Comparison of ENCODE assay signal across 1 cellular context in the genomic region with DNA sequence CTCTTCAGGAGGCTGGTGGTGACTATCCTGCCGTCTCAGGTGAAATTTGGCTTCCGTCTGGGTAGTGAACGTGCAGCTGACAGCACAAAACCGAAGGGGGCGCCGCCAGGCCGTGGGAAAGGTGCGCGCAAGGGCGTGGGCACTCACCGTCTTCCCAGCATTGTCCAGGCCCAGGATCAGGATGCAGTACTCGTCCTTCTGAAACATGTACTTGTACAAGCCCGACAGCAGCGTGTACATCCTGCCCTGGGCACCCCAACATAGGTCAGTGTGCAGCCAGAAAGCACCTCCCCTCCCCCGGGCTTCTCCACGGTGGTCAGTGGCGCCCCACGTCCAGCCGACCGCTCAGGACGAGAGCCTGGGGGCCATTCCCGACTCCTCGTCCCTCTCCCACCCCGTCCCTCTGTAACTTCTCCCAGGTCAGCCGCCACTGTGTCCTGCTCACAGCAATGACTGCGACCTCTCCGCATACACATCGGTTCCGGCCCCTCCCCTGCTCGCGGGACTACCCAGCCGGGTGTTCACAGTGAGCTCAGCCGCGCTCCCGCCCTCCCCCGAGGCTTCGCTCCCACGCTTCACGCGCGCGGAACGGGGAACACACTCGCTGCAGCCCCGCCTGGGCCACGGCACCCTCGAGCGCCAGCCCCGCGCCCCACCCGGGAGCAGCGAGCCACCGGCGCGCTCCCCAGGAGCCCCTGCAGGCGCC.
TF ChIP-seq lines count a peak whose summit lies in the region.

No MANE protein-coding gene starts in this region.

TF ChIP-seq in GM12878, 131 proteins besides CTCF, POLR2A, EP300 and RAD21 (continued from another document and continues in another):
- TF ChIP-seq TCF7 (IDR thresholded peaks at IDR 0.05; ENCODE audit: borderline replicate concordance) (no peak), RCOR1 (conservative IDR thresholded peaks at IDR 0.05; ENCODE audit: low read depth, low read length) (no peak), GABPA (IDR thresholded peaks at IDR 0.05; ENCODE audit: low read depth) (no peak), NFIC (IDR thresholded peaks at IDR 0.05; ENCODE audit: low read depth, low read length) (no peak), ATF7 (IDR thresholded peaks at IDR 0.05; ENCODE audit: low read depth) (no peak), BRCA1 (IDR thresholded peaks at IDR 0.05; ENCODE audit: low read depth, low read length) (no peak), RELA (IDR thresholded peaks at IDR 0.05; ENCODE audit: borderline replicate concordance, partially characterized antibody) (no peak), BMI1 (IDR thresholded peaks at IDR 0.05; ENCODE audit: borderline replicate concordance) (no peak), MYB (IDR thresholded peaks at IDR 0.05; ENCODE audit: borderline replicate concordance, low read depth, low read length) (no peak), MTA2 (IDR thresholded peaks at IDR 0.05; ENCODE audit: low read depth) (0 out of 2 replicates have a peak, but pooled peaks have one; percentile 21), GATAD2B (conservative IDR thresholded peaks at IDR 0.05; ENCODE audit: low read depth) (no peak), ZNF24 (IDR thresholded peaks at IDR 0.05) (no peak), ZNF622 (IDR thresholded peaks at IDR 0.05) (no peak), BCL11A (IDR thresholded peaks at IDR 0.05; ENCODE audit: low read depth, low read length) (no peak), CBX3 (IDR thresholded peaks at IDR 0.05; ENCODE audit: borderline replicate concordance, low read depth) (no peak), MTA3 (IDR thresholded peaks at IDR 0.05; ENCODE audit: borderline replicate concordance, low read length) (no peak), STAT3 (IDR thresholded peaks at IDR 0.05; ENCODE audit: low read depth, low read length) (no peak), ZZZ3 (IDR thresholded peaks at IDR 0.05; ENCODE audit: control insufficient read depth, insufficient read length, low read depth) (no peak), TBL1XR1 (IDR thresholded peaks at IDR 0.05; ENCODE audit: low read depth, low read length) (no peak), EZH2 (IDR thresholded peaks at IDR 0.05; ENCODE audit: borderline replicate concordance, control insufficient read depth, low read depth, low read length) (no peak), NFYA (IDR thresholded peaks at IDR 0.05; ENCODE audit: borderline replicate concordance, low read depth, low read length) (no peak), CHD1 (IDR thresholded peaks at IDR 0.05; ENCODE audit: low read depth, low read length) (no peak), POU2F2 (IDR thresholded peaks at IDR 0.05; ENCODE audit: borderline replicate concordance, low read depth, low read length) (no peak), ZNF207 (IDR thresholded peaks at IDR 0.05; ENCODE audit: borderline replicate concordance) (no peak), RAD51 (IDR thresholded peaks at IDR 0.05) (no peak), EED (IDR thresholded peaks at IDR 0.05; ENCODE audit: low read depth) (peak; percentile 68), PML (IDR thresholded peaks at IDR 0.05; ENCODE audit: low read length) (no peak), JUND (IDR thresholded peaks at IDR 0.05; ENCODE audit: low read depth, low read length) (no peak), PAX8 (IDR thresholded peaks at IDR 0.05) (no peak), SMARCA5 (IDR thresholded peaks at IDR 0.05) (peak; percentile 57; the same call in 1 of the 2 replicates), SUZ12 (IDR thresholded peaks at IDR 0.05; ENCODE audit: unreplicated experiment) (no peak), ZSCAN29 (IDR thresholded peaks at IDR 0.05) (no peak), NBN (IDR thresholded peaks at IDR 0.05) (no peak), FOXM1 (IDR thresholded peaks at IDR 0.05; ENCODE audit: low read depth, low read length) (no peak), SIN3A (IDR thresholded peaks at IDR 0.05; ENCODE audit: low read depth, low read length) (no peak), SPI1 (IDR thresholded peaks at IDR 0.05; ENCODE audit: borderline replicate concordance, insufficient read depth, low read depth, low read length) (no peak), HDGF (IDR thresholded peaks at IDR 0.05) (peak; percentile 66; the same call in 1 of the 2 replicates), KDM1A (IDR thresholded peaks at IDR 0.05; ENCODE audit: borderline replicate concordance) (no peak), HDAC2 (IDR thresholded peaks at IDR 0.05) (no peak), NRF1 (conservative IDR thresholded peaks at IDR 0.05; ENCODE audit: low read depth, low read length) (no peak), EGR1 (IDR thresholded peaks at IDR 0.05; ENCODE audit: borderline replicate concordance in 1 of 2, low read depth in 2 of 2, low read length in 2 of 2) (peak in 1 of 2 experiments; percentile 39; a peak in 1 of 3 replicates), SREBF1 (IDR thresholded peaks at IDR 0.05; ENCODE audit: low read length) (no peak), TCF12 (IDR thresholded peaks at IDR 0.05; ENCODE audit: low read depth, low read length) (no peak), SMAD1 (IDR thresholded peaks at IDR 0.05; ENCODE audit: low read depth, partially characterized antibody) (no peak)
- TF ChIP-seq, protein P1, sequence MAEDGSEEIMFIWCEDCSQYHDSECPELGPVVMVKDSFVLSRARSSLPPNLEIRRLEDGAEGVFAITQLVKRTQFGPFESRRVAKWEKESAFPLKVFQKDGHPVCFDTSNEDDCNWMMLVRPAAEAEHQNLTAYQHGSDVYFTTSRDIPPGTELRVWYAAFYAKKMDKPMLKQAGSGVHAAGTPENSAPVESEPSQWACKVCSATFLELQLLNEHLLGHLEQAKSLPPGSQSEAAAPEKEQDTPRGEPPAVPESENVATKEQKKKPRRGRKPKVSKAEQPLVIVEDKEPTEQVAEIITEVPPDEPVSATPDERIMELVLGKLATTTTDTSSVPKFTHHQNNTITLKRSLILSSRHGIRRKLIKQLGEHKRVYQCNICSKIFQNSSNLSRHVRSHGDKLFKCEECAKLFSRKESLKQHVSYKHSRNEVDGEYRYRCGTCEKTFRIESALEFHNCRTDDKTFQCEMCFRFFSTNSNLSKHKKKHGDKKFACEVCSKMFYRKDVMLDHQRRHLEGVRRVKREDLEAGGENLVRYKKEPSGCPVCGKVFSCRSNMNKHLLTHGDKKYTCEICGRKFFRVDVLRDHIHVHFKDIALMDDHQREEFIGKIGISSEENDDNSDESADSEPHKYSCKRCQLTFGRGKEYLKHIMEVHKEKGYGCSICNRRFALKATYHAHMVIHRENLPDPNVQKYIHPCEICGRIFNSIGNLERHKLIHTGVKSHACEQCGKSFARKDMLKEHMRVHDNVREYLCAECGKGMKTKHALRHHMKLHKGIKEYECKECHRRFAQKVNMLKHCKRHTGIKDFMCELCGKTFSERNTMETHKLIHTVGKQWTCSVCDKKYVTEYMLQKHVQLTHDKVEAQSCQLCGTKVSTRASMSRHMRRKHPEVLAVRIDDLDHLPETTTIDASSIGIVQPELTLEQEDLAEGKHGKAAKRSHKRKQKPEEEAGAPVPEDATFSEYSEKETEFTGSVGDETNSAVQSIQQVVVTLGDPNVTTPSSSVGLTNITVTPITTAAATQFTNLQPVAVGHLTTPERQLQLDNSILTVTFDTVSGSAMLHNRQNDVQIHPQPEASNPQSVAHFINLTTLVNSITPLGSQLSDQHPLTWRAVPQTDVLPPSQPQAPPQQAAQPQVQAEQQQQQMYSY (CRISPR knock-in tag; IDR thresholded peaks at IDR 0.05), result no peak
- TF ChIP-seq, protein P2, sequence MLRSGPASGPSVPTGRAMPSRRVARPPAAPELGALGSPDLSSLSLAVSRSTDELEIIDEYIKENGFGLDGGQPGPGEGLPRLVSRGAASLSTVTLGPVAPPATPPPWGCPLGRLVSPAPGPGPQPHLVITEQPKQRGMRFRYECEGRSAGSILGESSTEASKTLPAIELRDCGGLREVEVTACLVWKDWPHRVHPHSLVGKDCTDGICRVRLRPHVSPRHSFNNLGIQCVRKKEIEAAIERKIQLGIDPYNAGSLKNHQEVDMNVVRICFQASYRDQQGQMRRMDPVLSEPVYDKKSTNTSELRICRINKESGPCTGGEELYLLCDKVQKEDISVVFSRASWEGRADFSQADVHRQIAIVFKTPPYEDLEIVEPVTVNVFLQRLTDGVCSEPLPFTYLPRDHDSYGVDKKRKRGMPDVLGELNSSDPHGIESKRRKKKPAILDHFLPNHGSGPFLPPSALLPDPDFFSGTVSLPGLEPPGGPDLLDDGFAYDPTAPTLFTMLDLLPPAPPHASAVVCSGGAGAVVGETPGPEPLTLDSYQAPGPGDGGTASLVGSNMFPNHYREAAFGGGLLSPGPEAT (IDR thresholded peaks at IDR 0.05; ENCODE audit: low read depth), result 0 out of 2 replicates have a peak, but pooled peaks have one; percentile 40
- TF ChIP-seq, protein P3, sequence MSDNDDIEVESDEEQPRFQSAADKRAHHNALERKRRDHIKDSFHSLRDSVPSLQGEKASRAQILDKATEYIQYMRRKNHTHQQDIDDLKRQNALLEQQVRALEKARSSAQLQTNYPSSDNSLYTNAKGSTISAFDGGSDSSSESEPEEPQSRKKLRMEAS (IDR thresholded peaks at IDR 0.05; ENCODE audit: low read depth, low read length), result no peak
- TF ChIP-seq, protein P4, sequence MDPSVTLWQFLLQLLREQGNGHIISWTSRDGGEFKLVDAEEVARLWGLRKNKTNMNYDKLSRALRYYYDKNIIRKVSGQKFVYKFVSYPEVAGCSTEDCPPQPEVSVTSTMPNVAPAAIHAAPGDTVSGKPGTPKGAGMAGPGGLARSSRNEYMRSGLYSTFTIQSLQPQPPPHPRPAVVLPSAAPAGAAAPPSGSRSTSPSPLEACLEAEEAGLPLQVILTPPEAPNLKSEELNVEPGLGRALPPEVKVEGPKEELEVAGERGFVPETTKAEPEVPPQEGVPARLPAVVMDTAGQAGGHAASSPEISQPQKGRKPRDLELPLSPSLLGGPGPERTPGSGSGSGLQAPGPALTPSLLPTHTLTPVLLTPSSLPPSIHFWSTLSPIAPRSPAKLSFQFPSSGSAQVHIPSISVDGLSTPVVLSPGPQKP (IDR thresholded peaks at IDR 0.05; ENCODE audit: low read depth, low read length), result no peak
- TF ChIP-seq, protein P5, sequence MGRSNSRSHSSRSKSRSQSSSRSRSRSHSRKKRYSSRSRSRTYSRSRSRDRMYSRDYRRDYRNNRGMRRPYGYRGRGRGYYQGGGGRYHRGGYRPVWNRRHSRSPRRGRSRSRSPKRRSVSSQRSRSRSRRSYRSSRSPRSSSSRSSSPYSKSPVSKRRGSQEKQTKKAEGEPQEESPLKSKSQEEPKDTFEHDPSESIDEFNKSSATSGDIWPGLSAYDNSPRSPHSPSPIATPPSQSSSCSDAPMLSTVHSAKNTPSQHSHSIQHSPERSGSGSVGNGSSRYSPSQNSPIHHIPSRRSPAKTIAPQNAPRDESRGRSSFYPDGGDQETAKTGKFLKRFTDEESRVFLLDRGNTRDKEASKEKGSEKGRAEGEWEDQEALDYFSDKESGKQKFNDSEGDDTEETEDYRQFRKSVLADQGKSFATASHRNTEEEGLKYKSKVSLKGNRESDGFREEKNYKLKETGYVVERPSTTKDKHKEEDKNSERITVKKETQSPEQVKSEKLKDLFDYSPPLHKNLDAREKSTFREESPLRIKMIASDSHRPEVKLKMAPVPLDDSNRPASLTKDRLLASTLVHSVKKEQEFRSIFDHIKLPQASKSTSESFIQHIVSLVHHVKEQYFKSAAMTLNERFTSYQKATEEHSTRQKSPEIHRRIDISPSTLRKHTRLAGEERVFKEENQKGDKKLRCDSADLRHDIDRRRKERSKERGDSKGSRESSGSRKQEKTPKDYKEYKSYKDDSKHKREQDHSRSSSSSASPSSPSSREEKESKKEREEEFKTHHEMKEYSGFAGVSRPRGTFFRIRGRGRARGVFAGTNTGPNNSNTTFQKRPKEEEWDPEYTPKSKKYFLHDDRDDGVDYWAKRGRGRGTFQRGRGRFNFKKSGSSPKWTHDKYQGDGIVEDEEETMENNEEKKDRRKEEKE (IDR thresholded peaks at IDR 0.05), result no peak
- TF ChIP-seq, protein P6, sequence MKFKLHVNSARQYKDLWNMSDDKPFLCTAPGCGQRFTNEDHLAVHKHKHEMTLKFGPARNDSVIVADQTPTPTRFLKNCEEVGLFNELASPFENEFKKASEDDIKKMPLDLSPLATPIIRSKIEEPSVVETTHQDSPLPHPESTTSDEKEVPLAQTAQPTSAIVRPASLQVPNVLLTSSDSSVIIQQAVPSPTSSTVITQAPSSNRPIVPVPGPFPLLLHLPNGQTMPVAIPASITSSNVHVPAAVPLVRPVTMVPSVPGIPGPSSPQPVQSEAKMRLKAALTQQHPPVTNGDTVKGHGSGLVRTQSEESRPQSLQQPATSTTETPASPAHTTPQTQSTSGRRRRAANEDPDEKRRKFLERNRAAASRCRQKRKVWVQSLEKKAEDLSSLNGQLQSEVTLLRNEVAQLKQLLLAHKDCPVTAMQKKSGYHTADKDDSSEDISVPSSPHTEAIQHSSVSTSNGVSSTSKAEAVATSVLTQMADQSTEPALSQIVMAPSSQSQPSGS (IDR thresholded peaks at IDR 0.05; ENCODE audit: low read length), result no peak
- TF ChIP-seq, protein P7, sequence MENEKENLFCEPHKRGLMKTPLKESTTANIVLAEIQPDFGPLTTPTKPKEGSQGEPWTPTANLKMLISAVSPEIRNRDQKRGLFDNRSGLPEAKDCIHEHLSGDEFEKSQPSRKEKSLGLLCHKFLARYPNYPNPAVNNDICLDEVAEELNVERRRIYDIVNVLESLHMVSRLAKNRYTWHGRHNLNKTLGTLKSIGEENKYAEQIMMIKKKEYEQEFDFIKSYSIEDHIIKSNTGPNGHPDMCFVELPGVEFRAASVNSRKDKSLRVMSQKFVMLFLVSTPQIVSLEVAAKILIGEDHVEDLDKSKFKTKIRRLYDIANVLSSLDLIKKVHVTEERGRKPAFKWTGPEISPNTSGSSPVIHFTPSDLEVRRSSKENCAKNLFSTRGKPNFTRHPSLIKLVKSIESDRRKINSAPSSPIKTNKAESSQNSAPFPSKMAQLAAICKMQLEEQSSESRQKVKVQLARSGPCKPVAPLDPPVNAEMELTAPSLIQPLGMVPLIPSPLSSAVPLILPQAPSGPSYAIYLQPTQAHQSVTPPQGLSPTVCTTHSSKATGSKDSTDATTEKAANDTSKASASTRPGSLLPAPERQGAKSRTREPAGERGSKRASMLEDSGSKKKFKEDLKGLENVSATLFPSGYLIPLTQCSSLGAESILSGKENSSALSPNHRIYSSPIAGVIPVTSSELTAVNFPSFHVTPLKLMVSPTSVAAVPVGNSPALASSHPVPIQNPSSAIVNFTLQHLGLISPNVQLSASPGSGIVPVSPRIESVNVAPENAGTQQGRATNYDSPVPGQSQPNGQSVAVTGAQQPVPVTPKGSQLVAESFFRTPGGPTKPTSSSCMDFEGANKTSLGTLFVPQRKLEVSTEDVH (IDR thresholded peaks at IDR 0.05; ENCODE audit: low read depth, partially characterized antibody), result no peak
- TF ChIP-seq, protein P8, sequence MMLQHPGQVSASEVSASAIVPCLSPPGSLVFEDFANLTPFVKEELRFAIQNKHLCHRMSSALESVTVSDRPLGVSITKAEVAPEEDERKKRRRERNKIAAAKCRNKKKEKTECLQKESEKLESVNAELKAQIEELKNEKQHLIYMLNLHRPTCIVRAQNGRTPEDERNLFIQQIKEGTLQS (IDR thresholded peaks at IDR 0.05; ENCODE audit: borderline replicate concordance, extremely low read depth, low read depth, low read length), result no peak
